Comparison of ENCODE assay signal across 10 cellular contexts in the genomic region with DNA sequence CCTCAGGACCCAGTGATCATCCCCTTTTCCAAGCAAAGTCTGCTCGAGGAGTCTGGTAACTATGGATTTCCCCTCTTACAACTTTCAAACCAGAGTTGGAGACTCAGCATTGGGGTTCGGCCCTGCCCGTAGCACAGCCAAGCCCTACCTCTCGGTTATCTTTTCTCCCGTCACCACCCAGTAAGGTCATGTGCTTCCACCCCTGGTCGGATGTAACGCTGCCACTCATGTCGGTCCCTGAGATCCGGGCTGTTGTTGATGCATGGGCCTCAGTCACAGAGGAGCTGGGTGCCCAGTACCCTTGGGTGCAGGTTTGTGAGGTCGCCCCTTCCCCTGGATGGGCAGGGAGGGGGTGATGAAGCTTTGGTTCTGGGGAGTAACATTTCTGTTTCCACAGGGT. TPM values are rescaled to one million over a fixed set of nuclear protein-coding genes. Genes with fewer than 3 reads are reported as not detected.
A peak's percentile ranks its signal among the peaks of the same experiment; 100 is the strongest.
DNase-seq lines count a peak whose midpoint lies in the region; ATAC-seq, FAIRE-seq and TF ChIP-seq lines count a peak whose summit lies in the region.
"Had no signal": no experiment of that assay in that cellular context is flagged by ENCODE, and none has a peak within 500 bp of the region (broad histone marks: within the 10 kb centered on the region; RNA-seq: fewer than 3 reads in every experiment).

No MANE protein-coding gene starts in this region.

- H3K4me1 Mint-ChIP-seq in activated naive CD4-positive, alpha-beta T cell treated with anti-CD3 and anti-CD28 coated beads, Interleukin-2, amount 10 ng/mL, durations not matched to agents 7 days and 5 days, result peaks cover 41% of the 10 kb centered on the region
- H3K4me1 Mint-ChIP-seq in astrocyte (ENCODE audit: low read depth, unreplicated experiment), result peaks cover 26% of the 10 kb centered on the region

- TF ChIP-seq CTCF in astrocyte (IDR thresholded peaks at IDR 0.05; ENCODE audit: insufficient read depth, low read depth, low read length) (no peak), lower lobe of right lung (IDR thresholded peaks at IDR 0.05) (no peak), transverse colon (IDR thresholded peaks at IDR 0.05) (no peak)

- H3K36me3 ChIP-seq in astrocyte (ENCODE audit: insufficient read depth, low read length), result no peaks in the 10 kb centered on the region
- H3K36me3 ChIP-seq in lower lobe of right lung, result peaks cover 29% of the 10 kb centered on the region
- peaks cover 0 to 14% (median 4%) of the 10 kb centered on the region in 4 donors for H3K36me3 ChIP-seq in transverse colon

- H3K4me1 ChIP-seq in astrocyte (ENCODE audit: insufficient read depth, low read length) (peaks cover 32% of the 10 kb centered on the region), lower lobe of right lung (peaks cover 35% of the 10 kb centered on the region), transverse colon (peaks cover 23 to 38% (median 31%) of the 10 kb centered on the region in 4 donors)

- peak overlapping the region; percentile 89 for H3K9ac ChIP-seq in astrocyte (ENCODE audit: low read length)

- no peak for FAIRE-seq in astrocyte (lab: Jason Lieb, UNC)

- H3K27me3 Mint-ChIP-seq in activated naive CD4-positive, alpha-beta T cell treated with anti-CD3 and anti-CD28 coated beads, Interleukin-2, amount 10 ng/mL, durations not matched to agents 7 days and 5 days, result no peaks in the 10 kb centered on the region
- no peaks in the 10 kb centered on the region for H3K27me3 Mint-ChIP-seq in astrocyte (ENCODE audit: low read depth, unreplicated experiment)

- CTCF ChIA-PET in activated naive CD4-positive, alpha-beta T cell treated with anti-CD3 and anti-CD28 coated beads, Interleukin-2, amount 10 ng/mL, durations not matched to agents 7 days and 5 days (lab: Charles Lee), result interaction anchor here (1.0 to 4.5 kb wide), 5 partner anchors 9 to 15 kb away, joined by 3 to 36 read pairs (median 33); a partner anchor contains a TSS

- peak overlapping the region; percentile 91 for H3K27ac Mint-ChIP-seq in activated naive CD4-positive, alpha-beta T cell treated with anti-CD3 and anti-CD28 coated beads, Interleukin-2, amount 10 ng/mL, durations not matched to agents 7 days and 5 days
- peak overlapping the region; percentile 34 for H3K27ac Mint-ChIP-seq in astrocyte (ENCODE audit: unreplicated experiment)

- H2AFZ ChIP-seq in astrocyte (ENCODE audit: low read depth, low read length), result no peak overlapping the region

- no peak for TF ChIP-seq EP300 in transverse colon (IDR thresholded peaks at IDR 0.05; ENCODE audit: low read depth)

- peaks cover 8% of the 10 kb centered on the region for H3K79me2 ChIP-seq in astrocyte (ENCODE audit: insufficient read depth, low read length)

- 33 to 45% methylated on average over 5 to 10 of the region's 10 CpGs for WGBS in transverse colon (ENCODE audit: low coverage in 1 of 2), 2 donors

- ATAC-seq in lower lobe of right lung, result no peak

- in situ Hi-C loops in transverse colon (cut with MboI; ENCODE audit: low pct_ligation_motif_present in 1 of 4, low pct_unique_long_range_greater_than_20kb in 1 of 4, low sequenced_read_pairs in 3 of 4), result no loop called here

- TF ChIP-seq POLR2A in transverse colon (IDR thresholded peaks at IDR 0.05), result no peak

- H3K9me3 ChIP-seq in astrocyte (ENCODE audit: insufficient read depth, low read depth, low read length), result no peaks in the 10 kb centered on the region
- H3K9me3 ChIP-seq in lower lobe of right lung, result no peaks in the 10 kb centered on the region
- no peaks in the 10 kb centered on the region for H3K9me3 ChIP-seq in transverse colon

- peak overlapping the region; percentile 97 for H3K4me3 Mint-ChIP-seq in activated naive CD4-positive, alpha-beta T cell treated with anti-CD3 and anti-CD28 coated beads, Interleukin-2, amount 10 ng/mL, durations not matched to agents 7 days and 5 days
- peak overlapping the region; percentile 90 for H3K4me3 Mint-ChIP-seq in astrocyte (ENCODE audit: unreplicated experiment)

- H3K4me3 ChIP-seq in astrocyte (ENCODE audit: insufficient read depth, low read depth, low read length) (no peak overlapping the region), lower lobe of right lung (peak overlapping the region; percentile 92), transverse colon (peak overlapping the region in 3 of 4 donors; percentile 49 to 64 (median 54))

- peak overlapping the region; percentile 99 for H3K4me2 ChIP-seq in astrocyte (ENCODE audit: low read length)

- H3K27me3 ChIP-seq in astrocyte (ENCODE audit: insufficient read depth, low read length), result no peaks in the 10 kb centered on the region
- H3K27me3 ChIP-seq in lower lobe of right lung (ENCODE audit: low read depth), result no peaks in the 10 kb centered on the region
- H3K27me3 ChIP-seq in transverse colon, result no peaks in the 10 kb centered on the region

- DNase-seq in activated naive CD4-positive, alpha-beta T cell treated with anti-CD3 and anti-CD28 coated beads, Interleukin-2, amount 10 ng/mL, durations not matched to agents 7 days and 5 days, result peak; percentile 42
- DNase-seq in activated naive CD4-positive, alpha-beta T cell treated with anti-CD3 and anti-CD28 coated beads, Interleukin-2, amount 50 U/mL, for 16 hours, result no peak
- no peak for DNase-seq in astrocyte (ENCODE audit: low read depth)
- no peak for DNase-seq in lower lobe of right lung
- DNase-seq in transverse colon, result no peak
- no peak for DNase-seq in NCI-H82 treated with DMSO at 0.1 percent for 48 hours (lab: John Stamatoyannopoulos, UW; ENCODE audit: unreplicated experiment)
- DNase-seq in AG20443 (ENCODE audit: low spot score), result no peak
- no peak for DNase-seq in COLO668 (lab: John Stamatoyannopoulos, UW; ENCODE audit: unreplicated experiment)

- no peak overlapping the region for H3K27ac ChIP-seq in astrocyte (ENCODE audit: low read depth, low read length)
- H3K27ac ChIP-seq in lower lobe of right lung, result peak overlapping the region; percentile 91
- peak overlapping the region; percentile 84 to 96 (median 91) for H3K27ac ChIP-seq in transverse colon

- intact Hi-C loops in lower lobe of right lung (cut with DNase I), result no loop called here
- intact Hi-C loops in transverse colon (cut with DNase I; ENCODE audit: low total_unique reads), result no loop called here

- H4K20me1 ChIP-seq in astrocyte (ENCODE audit: insufficient read depth, low read length), result peaks cover 4% of the 10 kb centered on the region

- H3K36me3 Mint-ChIP-seq in activated naive CD4-positive, alpha-beta T cell treated with anti-CD3 and anti-CD28 coated beads, Interleukin-2, amount 10 ng/mL, durations not matched to agents 7 days and 5 days, result peaks cover 37% of the 10 kb centered on the region
- peaks cover 4% of the 10 kb centered on the region for H3K36me3 Mint-ChIP-seq in astrocyte (ENCODE audit: low read depth, unreplicated experiment)

- no peaks in the 10 kb centered on the region for H3K9me3 Mint-ChIP-seq in activated naive CD4-positive, alpha-beta T cell treated with anti-CD3 and anti-CD28 coated beads, Interleukin-2, amount 10 ng/mL, durations not matched to agents 7 days and 5 days
- H3K9me3 Mint-ChIP-seq in astrocyte (ENCODE audit: unreplicated experiment), result no peaks in the 10 kb centered on the region

RNA-seq across cellular contexts. Expression of a gene that starts 1.2 kb away (rescaled TPM):
- total RNA-seq in astrocyte (30.7 and 33.1 TPM in 2 replicates), lower lobe of right lung (51.3 TPM), transverse colon (100 to 1,000 TPM in 2 of 4 donors, 10 to 100 TPM in 2; 73.5 to 147 (median 97.3) TPM)

RNA-seq across cellular contexts. Expression of a gene that starts 4.3 kb away (rescaled TPM):
- 22.2 and 28.0 TPM in 2 replicates for total RNA-seq in astrocyte
- 25.7 TPM for total RNA-seq in lower lobe of right lung
- 10 to 100 TPM; 27.0 to 94.6 (median 47.5) TPM for total RNA-seq in transverse colon

RNA-seq across cellular contexts. Expression of a gene that starts 10.1 kb away (rescaled TPM):
- 73.2 and 81.3 TPM in 2 replicates for total RNA-seq in astrocyte
- total RNA-seq in lower lobe of right lung, result 35.0 TPM
- 100 to 1,000 TPM in 1 of 4 donors, 10 to 100 TPM in 3; 45.6 to 102 (median 62.6) TPM for total RNA-seq in transverse colon

RNA-seq across cellular contexts. Expression of a gene that starts 14.8 kb away (rescaled TPM):
- total RNA-seq in astrocyte, result 0.52 TPM in 1 of 2 replicates, not detected in the other
- total RNA-seq in lower lobe of right lung, result not detected
- total RNA-seq in transverse colon, result not detected
- total RNA-seq: Daoy had no signal

RNA-seq across cellular contexts. Expression of a gene that starts 18.8 kb away (rescaled TPM):
- total RNA-seq in astrocyte (0.16 and 0.19 TPM in 2 replicates), lower lobe of right lung (not detected), transverse colon (not detected)
- total RNA-seq: Daoy, HT1080 had no signal
